Comparison of ENCODE assay signal across 8 cellular contexts in genomic region chr12:22626429-22626828, GRCh38. TPM values are rescaled to one million over a fixed set of nuclear protein-coding genes. Genes with fewer than 3 reads are reported as not detected.
DNase-seq lines count a peak whose midpoint lies in the region; ATAC-seq and TF ChIP-seq lines count a peak whose summit lies in the region.

No MANE protein-coding gene starts in this region.

- H3K9me3 Mint-ChIP-seq in activated naive CD4-positive, alpha-beta T cell treated with anti-CD3 and anti-CD28 coated beads for 36 hours = no peaks in the 10 kb centered on the region
- H3K9me3 Mint-ChIP-seq in nephron = no peaks in the 10 kb centered on the region

- peak overlapping the region; percentile 76 for H3K4me3 ChIP-seq in ectodermal cell (ENCODE audit: insufficient read depth, low read depth, low read length)

- TF ChIP-seq CTCF in nephron (IDR thresholded peaks at IDR 0.05; ENCODE audit: unreplicated experiment in 3 of 3) = no peak

- H3K4me1 ChIP-seq in ectodermal cell (ENCODE audit: control insufficient read depth, insufficient read depth, low read length) = peaks cover 10% of the 10 kb centered on the region

- intact Hi-C loops in activated naive CD4-positive, alpha-beta T cell treated with anti-CD3 and anti-CD28 coated beads for 36 hours (cut with micrococcal nuclease) = loop anchor here (2.0 to 10.0 kb wide), 5 partner anchors 30 to 1122 kb away; partner anchors contain the start of genes GOLT1B, LDHB and RECQL

- ATAC-seq in HG02759 (IDR thresholded peaks at IDR 0.05; ENCODE audit: unreplicated experiment) = peak; percentile 29

- peaks cover 37% of the 10 kb centered on the region for H3K4me1 Mint-ChIP-seq in activated naive CD4-positive, alpha-beta T cell treated with anti-CD3 and anti-CD28 coated beads for 36 hours (ENCODE audit: low read depth)
- H3K4me1 Mint-ChIP-seq in nephron = peaks cover 39% of the 10 kb centered on the region

- H3K27ac ChIP-seq in ectodermal cell (ENCODE audit: insufficient read depth, low read depth, low read length, poor library complexity, severe bottlenecking) = no peak overlapping the region

- no peaks in the 10 kb centered on the region for H3K27me3 ChIP-seq in ectodermal cell (ENCODE audit: control insufficient read depth, insufficient read depth, low read length, poor library complexity, severe bottlenecking)

- peak overlapping the region; percentile 93 for H3K4me3 Mint-ChIP-seq in activated naive CD4-positive, alpha-beta T cell treated with anti-CD3 and anti-CD28 coated beads for 36 hours
- H3K4me3 Mint-ChIP-seq in nephron = peak overlapping the region; percentile 89 to 94 (median 92)

- H3K36me3 ChIP-seq in ectodermal cell (ENCODE audit: control insufficient read depth, insufficient read depth, low read length) = no peaks in the 10 kb centered on the region

- no peaks in the 10 kb centered on the region for H3K9me3 ChIP-seq in ectodermal cell (ENCODE audit: control insufficient read depth, low read length)

- H3K27ac Mint-ChIP-seq in activated naive CD4-positive, alpha-beta T cell treated with anti-CD3 and anti-CD28 coated beads for 36 hours = peak overlapping the region; percentile 90
- H3K27ac Mint-ChIP-seq in nephron = peak overlapping the region; percentile 67 to 98 (median 93)

- H3K36me3 Mint-ChIP-seq in activated naive CD4-positive, alpha-beta T cell treated with anti-CD3 and anti-CD28 coated beads for 36 hours (ENCODE audit: low read depth) = peaks cover 5% of the 10 kb centered on the region
- no peaks in the 10 kb centered on the region for H3K36me3 Mint-ChIP-seq in nephron (ENCODE audit: low read depth)

- WGBS in ectodermal cell, 2 experiments = 20 to 25% methylated on average over 2 to 4 of the region's 4 CpGs

- peak; percentile 38 for DNase-seq in activated naive CD4-positive, alpha-beta T cell treated with anti-CD3 and anti-CD28 coated beads for 36 hours
- no peak for DNase-seq in activated naive CD4-positive, alpha-beta T cell treated with anti-CD3 and anti-CD28 coated beads, Interleukin-2, amount 50 U/mL, for 16 hours
- DNase-seq in RKO (ENCODE audit: low spot score) (peak; percentile 78), HuH-7.5 (ENCODE audit: low spot score) (no peak), cortex of kidney (lab: John Stamatoyannopoulos, UW) (no peak)

- no peaks in the 10 kb centered on the region for H3K27me3 Mint-ChIP-seq in activated naive CD4-positive, alpha-beta T cell treated with anti-CD3 and anti-CD28 coated beads for 36 hours (ENCODE audit: low read depth)
- no peaks in the 10 kb centered on the region for H3K27me3 Mint-ChIP-seq in nephron (ENCODE audit: low read depth)

- CTCF ChIA-PET in activated naive CD4-positive, alpha-beta T cell treated with anti-CD3 and anti-CD28 coated beads for 36 hours (lab: Charles Lee) = interaction anchor here (0.7 to 3.1 kb wide), 2 partner anchors 44 to 95 kb away, joined by 3 to 10 read pairs; no protein-coding TSS in a partner anchor

RNA-seq across cellular contexts. Expression of gene ETNK1, which starts 1.5 kb away (rescaled TPM):
- 10 to 100 TPM; 35.9 to 39.4 TPM for total RNA-seq in activated naive CD4-positive, alpha-beta T cell treated with anti-CD3 and anti-CD28 coated beads for 36 hours
- polyA plus RNA-seq in ectodermal cell (2013, experiment 1 of 4) = 37.5 TPM
- 31.5 TPM for polyA plus RNA-seq in ectodermal cell (2013, experiment 2 of 4)
- 30.3 TPM for polyA plus RNA-seq in ectodermal cell (2013, experiment 3 of 4)
- 30.1 TPM for polyA plus RNA-seq in ectodermal cell (2013, experiment 4 of 4)

Comparison
In these comparisons a context has a peak if more than half of its experiments do, and no peak if none do; other contexts are left out.
1. DNase-seq: peak in activated naive CD4-positive, alpha-beta T cell treated with anti-CD3 and anti-CD28 coated beads for 36 hours (single experiment) and RKO (single experiment); none in activated naive CD4-positive, alpha-beta T cell treated with anti-CD3 and anti-CD28 coated beads, Interleukin-2, amount 50 U/mL, for 16 hours (single experiment), HuH-7.5 (single experiment) and cortex of kidney (single experiment).